ENCODE assay signal across 19 cellular contexts in genomic region chr4:21835712-21836111, GRCh38.
DNase-seq lines count a peak whose midpoint lies in the region; ATAC-seq, FAIRE-seq and TF ChIP-seq lines count a peak whose summit lies in the region.
"Had no signal": no experiment of that assay in that cellular context is flagged by ENCODE, and none has a peak within 500 bp of the region (broad histone marks: within the 10 kb centered on the region; RNA-seq: fewer than 3 reads in every experiment).

No MANE protein-coding gene starts in this region.

- TF ChIP-seq POLR2A in endothelial cell of umbilical vein (IDR thresholded peaks at IDR 0.05; ENCODE audit: low read depth, low read length) (no peak), testis (IDR thresholded peaks at IDR 0.05) (no peak)

- DNase-seq in HCEC 1CT (peak; percentile 38), adipocyte (ENCODE audit: low read depth) (peak; percentile 36), endothelial cell of umbilical vein (ENCODE audit: low read depth, low spot score) (peak; percentile 17), left cardiac atrium (no peak), H7 (no peak), testis (no peak)
- DNase-seq: C1 segment of cervical spinal cord; Calu3; CD4-positive, alpha-beta memory T cell; COR-L47; DMS153; DND-41; GDM1; GOT3 had no signal

- H3K4me2 ChIP-seq in endothelial cell of umbilical vein (ENCODE audit: insufficient read depth, low read length) (no peak overlapping the region), skeletal muscle satellite cell (ENCODE audit: low read length) (peak overlapping the region; percentile 4)

- H3K27ac ChIP-seq in endothelial cell of umbilical vein (ENCODE audit: insufficient read depth, low read depth, low read length), result no peak overlapping the region
- H3K27ac ChIP-seq in testis, result no peak overlapping the region

- no TSS peak for BruUV-seq in endothelial cell of umbilical vein (replicated peaks; lab: Mats Ljungman, UMichigan)

- intact Hi-C loops in endothelial cell of umbilical vein (cut with micrococcal nuclease) (no loop called here), left cardiac atrium (cut with DNase I) (no loop called here), testis (cut with DNase I; ENCODE audit: low total_unique reads) (no loop called here)

- dilution Hi-C loops in endothelial cell of umbilical vein (cut with MboI; ENCODE audit: extremely low pct_ligation_motif_present, low sequenced_read_pairs), result no loop called here

- H3K27me3 ChIP-seq in adipocyte (replicated peaks; ENCODE audit: control insufficient read depth, insufficient read depth, low read length) (no peaks in the 10 kb centered on the region), endothelial cell of umbilical vein (ENCODE audit: control insufficient read depth in 2 of 2, insufficient read depth in 2 of 2, low read length in 2 of 2) (no peaks in the 10 kb centered on the region), skeletal muscle satellite cell (ENCODE audit: control insufficient read depth, insufficient read depth, low read length) (no peaks in the 10 kb centered on the region), H7 (ENCODE audit: control insufficient read depth, insufficient read depth, low read length) (no peaks in the 10 kb centered on the region), testis (no peaks in the 10 kb centered on the region)

- H3K9me1 ChIP-seq in endothelial cell of umbilical vein (replicated peaks; ENCODE audit: control insufficient read depth, extremely low read depth, insufficient read depth, low read length), result no peaks in the 10 kb centered on the region

- no peak for FAIRE-seq in endothelial cell of umbilical vein (lab: Jason Lieb, UNC)
- FAIRE-seq: GM12878, H54 had no signal

- POLR2A ChIA-PET in endothelial cell of umbilical vein (lab: Charles Lee), result no interaction called here

- H3K4me3 ChIP-seq in adipocyte (ENCODE audit: low read length) (no peak overlapping the region), endothelial cell of umbilical vein (replicated peaks in 1 of 3; ENCODE audit: insufficient read depth in 1 of 3, low read depth in 1 of 3, low read length in 3 of 3) (no peak overlapping the region), skeletal muscle satellite cell (ENCODE audit: low read length) (no peak overlapping the region), H7 (ENCODE audit: insufficient read depth, low read depth, low read length) (no peak overlapping the region), testis (no peak overlapping the region)
- H3K4me3 ChIP-seq: GM12878 had no signal

- no peaks in the 10 kb centered on the region for H4K20me1 ChIP-seq in endothelial cell of umbilical vein (replicated peaks; ENCODE audit: control insufficient read depth, extremely low read depth, insufficient read depth, low read length)

- H3K9me3 ChIP-seq in adipocyte (ENCODE audit: control insufficient read depth, low read length) (peaks cover 11% of the 10 kb centered on the region), endothelial cell of umbilical vein (replicated peaks; ENCODE audit: control insufficient read depth, insufficient read depth, low read length) (no peaks in the 10 kb centered on the region), skeletal muscle satellite cell (replicated peaks; ENCODE audit: low read length) (no peaks in the 10 kb centered on the region), testis (no peaks in the 10 kb centered on the region)

- H3K79me2 ChIP-seq in endothelial cell of umbilical vein (ENCODE audit: control insufficient read depth, insufficient read depth, low read length), result no peaks in the 10 kb centered on the region

- H3K4me1 ChIP-seq in adipocyte (ENCODE audit: control insufficient read depth, insufficient read depth, low read length), result no peaks in the 10 kb centered on the region
- H3K4me1 ChIP-seq in endothelial cell of umbilical vein (ENCODE audit: control insufficient read depth, extremely low read depth, insufficient read depth, low read length), result no peaks in the 10 kb centered on the region
- H3K4me1 ChIP-seq in skeletal muscle satellite cell (ENCODE audit: control insufficient read depth, insufficient read depth, low read length), result peaks cover 10% of the 10 kb centered on the region
- H3K4me1 ChIP-seq in testis, result no peaks in the 10 kb centered on the region

- no peak overlapping the region for H2AFZ ChIP-seq in endothelial cell of umbilical vein (ENCODE audit: low read depth, low read length)

- TF ChIP-seq CTCF in endothelial cell of umbilical vein (IDR thresholded peaks at IDR 0.05; ENCODE audit: extremely low read depth in 1 of 2, insufficient read depth in 1 of 2, low read depth in 1 of 2, low read length in 2 of 2) (no peak), testis (IDR thresholded peaks at IDR 0.05) (no peak)

- no peak for ATAC-seq in GM18907 (IDR thresholded peaks at IDR 0.05; ENCODE audit: unreplicated experiment)
- ATAC-seq in left cardiac atrium, result no peak
- ATAC-seq: GM12878, HCT116 had no signal

- H3K9ac ChIP-seq in adipocyte (ENCODE audit: low read length) (no peak overlapping the region), endothelial cell of umbilical vein (replicated peaks; ENCODE audit: extremely low read depth, insufficient read depth, low read length) (no peak overlapping the region), skeletal muscle satellite cell (ENCODE audit: low read depth, low read length) (no peak overlapping the region)

- H3K36me3 ChIP-seq in adipocyte (ENCODE audit: control insufficient read depth, insufficient read depth, low read length, severe bottlenecking) (no peaks in the 10 kb centered on the region), endothelial cell of umbilical vein (ENCODE audit: control insufficient read depth in 2 of 2, extremely low read depth in 1 of 2, insufficient read depth in 2 of 2, low read length in 2 of 2) (no peaks in the 10 kb centered on the region), skeletal muscle satellite cell (ENCODE audit: insufficient read depth, low read length) (no peaks in the 10 kb centered on the region), H7 (replicated peaks; ENCODE audit: control insufficient read depth, insufficient read depth, low read length) (no peaks in the 10 kb centered on the region), testis (ENCODE audit: low read depth, missing control alignments) (no peaks in the 10 kb centered on the region)

- CTCF ChIA-PET in endothelial cell of umbilical vein (lab: Charles Lee), result interaction anchor here (0.6 to 1.5 kb wide), 4 partner anchors 10 to 47 kb away, joined by 3 to 4 read pairs (median 3); no protein-coding TSS in a partner anchor

TF ChIP-seq in endothelial cell of umbilical vein, 7 proteins besides CTCF, POLR2A, EP300 and RAD21:
- TF ChIP-seq EZH2 (IDR thresholded peaks at IDR 0.05; ENCODE audit: borderline replicate concordance, low read depth, low read length, severe bottlenecking), result no peak
- TF ChIP-seq FOS (IDR thresholded peaks at IDR 0.05; ENCODE audit: borderline replicate concordance, insufficient read depth, low read length), result peak; percentile 19
- no peak for TF ChIP-seq POLR2AphosphoS5 (IDR thresholded peaks at IDR 0.05; ENCODE audit: insufficient read depth, low read depth, low read length)

Comparison
In these comparisons a context has a peak if more than half of its experiments do, and no peak if none do; other contexts are left out.
1. DNase-seq: peak in HCEC 1CT (single experiment), adipocyte (single experiment) and endothelial cell of umbilical vein (single experiment); none in left cardiac atrium (single experiment), H7 (single experiment) and testis (single experiment).